8 cellular contexts compared by ENCODE assay signal in the genomic region with DNA sequence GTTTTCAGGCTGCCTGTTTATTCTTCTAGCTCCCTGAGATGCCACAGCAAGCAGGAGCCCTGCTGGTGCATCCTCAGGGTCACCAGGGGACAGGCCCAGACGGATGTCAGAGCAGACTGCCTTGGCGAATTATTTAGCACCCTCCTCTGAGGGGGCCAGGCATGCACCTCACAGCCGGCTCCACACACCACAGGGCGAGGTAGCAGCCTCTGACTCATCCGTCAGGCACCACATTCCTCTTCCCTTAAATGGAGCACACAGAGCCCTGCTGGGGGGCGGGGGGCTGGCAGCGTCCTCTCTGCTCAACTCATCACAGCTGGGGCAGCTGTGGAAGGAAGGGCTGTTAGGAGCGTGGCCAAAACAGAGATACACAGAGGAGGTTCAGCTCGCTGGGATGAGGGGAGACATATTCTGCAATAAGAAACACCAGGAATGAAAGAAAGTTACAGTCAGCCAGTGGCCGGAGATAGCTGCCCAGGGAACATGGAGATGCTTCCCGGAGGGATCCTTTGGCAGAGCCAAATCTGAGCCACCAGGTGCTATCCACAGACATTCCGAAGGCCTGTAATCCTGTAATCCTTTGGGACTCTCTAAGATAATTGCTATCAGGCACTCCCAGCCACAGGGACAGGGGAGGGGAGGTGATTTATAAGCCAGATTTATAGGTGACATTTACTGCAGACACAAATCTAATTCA. TPM values are rescaled to one million over a fixed set of nuclear protein-coding genes. Genes with fewer than 3 reads are reported as not detected.
DNase-seq lines count a peak whose midpoint lies in the region; ATAC-seq and TF ChIP-seq lines count a peak whose summit lies in the region.

No MANE protein-coding gene starts in this region.

- H3K9me3 ChIP-seq in HUES6 (ENCODE audit: control insufficient read depth, insufficient read depth, low read depth, low read length): peaks cover 12% of the 10 kb centered on the region
- no peaks in the 10 kb centered on the region for H3K9me3 ChIP-seq in thoracic aorta

- H3K27me3 ChIP-seq in HUES6 (ENCODE audit: control insufficient read depth, insufficient read depth, low read length): no peaks in the 10 kb centered on the region
- no peaks in the 10 kb centered on the region for H3K27me3 ChIP-seq in kidney epithelial cell (ENCODE audit: control insufficient read depth, insufficient read depth, low read length)
- H3K27me3 ChIP-seq in thoracic aorta (replicated peaks; ENCODE audit: insufficient read depth): no peaks in the 10 kb centered on the region

- ATAC-seq in thoracic aorta (ENCODE audit: insufficient number of reproducible peaks, low FRiP score, low read depth) (no peak), HG03097 (IDR thresholded peaks at IDR 0.05; ENCODE audit: low FRiP score, unreplicated experiment) (no peak)

- no peaks in the 10 kb centered on the region for H3K9me3 Mint-ChIP-seq in MCF 10A (ENCODE audit: unreplicated experiment)
- H3K9me3 Mint-ChIP-seq in activated CD4-positive, alpha-beta memory T cell treated with anti-CD3 and anti-CD28 coated beads for 36 hours: no peaks in the 10 kb centered on the region

- TF ChIP-seq CTCF in MCF 10A (IDR thresholded peaks at IDR 0.05; ENCODE audit: unreplicated experiment) (no peak), kidney epithelial cell (IDR thresholded peaks at IDR 0.05; ENCODE audit: insufficient read depth, low read length, poor library complexity, severe bottlenecking) (no peak), thoracic aorta (IDR thresholded peaks at IDR 0.05) (no peak)

- peak overlapping the region; percentile 24; the same call in 1 of the 2 replicates for H3K4me3 ChIP-seq in HUES6 (ENCODE audit: low read depth, low read length)
- H3K4me3 ChIP-seq in kidney epithelial cell (ENCODE audit: low read depth, low read length): no peak overlapping the region
- peak overlapping the region; percentile 58 for H3K4me3 ChIP-seq in thoracic aorta

- no peaks in the 10 kb centered on the region for H3K36me3 ChIP-seq in HUES6 (ENCODE audit: control insufficient read depth, insufficient read depth, low read length)
- H3K36me3 ChIP-seq in kidney epithelial cell (ENCODE audit: control insufficient read depth, insufficient read depth, low read length): no peaks in the 10 kb centered on the region
- no peaks in the 10 kb centered on the region for H3K36me3 ChIP-seq in thoracic aorta

- CTCF ChIA-PET in MCF 10A (lab: Yijun Ruan, JAX): interaction anchor here (1.2 kb wide), 1 partner anchor 12 kb away, joined by 4 read pairs; no protein-coding TSS in a partner anchor
- CTCF ChIA-PET in activated CD4-positive, alpha-beta memory T cell treated with anti-CD3 and anti-CD28 coated beads for 36 hours (lab: Charles Lee): no interaction called here

- intact Hi-C loops in MCF 10A (cut with micrococcal nuclease): no loop called here
- intact Hi-C loops in activated CD4-positive, alpha-beta memory T cell treated with anti-CD3 and anti-CD28 coated beads for 36 hours (cut with micrococcal nuclease): no loop called here

- H3K27me3 Mint-ChIP-seq in MCF 10A (ENCODE audit: insufficient read depth, unreplicated experiment): no peaks in the 10 kb centered on the region
- no peaks in the 10 kb centered on the region for H3K27me3 Mint-ChIP-seq in activated CD4-positive, alpha-beta memory T cell treated with anti-CD3 and anti-CD28 coated beads for 36 hours

- peak overlapping the region; percentile 61 for H3K4me3 Mint-ChIP-seq in MCF 10A (ENCODE audit: unreplicated experiment)
- no peak overlapping the region for H3K4me3 Mint-ChIP-seq in activated CD4-positive, alpha-beta memory T cell treated with anti-CD3 and anti-CD28 coated beads for 36 hours

- H3K27ac ChIP-seq in HUES6 (ENCODE audit: low read depth, low read length) (peak overlapping the region; percentile 52; the same call in 1 of the 2 replicates), thoracic aorta (peak overlapping the region in 1 of 2 donors; percentile 18)

- peak overlapping the region; percentile 69 for H3K9ac ChIP-seq in HUES6 (ENCODE audit: low read length)

- peak overlapping the region; percentile 24 for H3K27ac Mint-ChIP-seq in MCF 10A (ENCODE audit: low read depth, unreplicated experiment)
- H3K27ac Mint-ChIP-seq in activated CD4-positive, alpha-beta memory T cell treated with anti-CD3 and anti-CD28 coated beads for 36 hours: no peak overlapping the region

- no TSS peak for BruUV-seq in MCF 10A (replicated peaks; lab: Mats Ljungman, UMichigan)

- peaks cover 8% of the 10 kb centered on the region for H3K4me1 Mint-ChIP-seq in MCF 10A (ENCODE audit: insufficient read depth, unreplicated experiment)
- H3K4me1 Mint-ChIP-seq in activated CD4-positive, alpha-beta memory T cell treated with anti-CD3 and anti-CD28 coated beads for 36 hours (ENCODE audit: low read depth): no peaks in the 10 kb centered on the region

- peaks cover 12% of the 10 kb centered on the region for H3K36me3 Mint-ChIP-seq in MCF 10A (ENCODE audit: insufficient read depth, unreplicated experiment)
- H3K36me3 Mint-ChIP-seq in activated CD4-positive, alpha-beta memory T cell treated with anti-CD3 and anti-CD28 coated beads for 36 hours: no peaks in the 10 kb centered on the region

- peak; percentile 79 for DNase-seq in MCF 10A (ENCODE audit: unreplicated experiment)
- DNase-seq in kidney epithelial cell (ENCODE audit: low read depth): peak; percentile 93
- DNase-seq in thoracic aorta (ENCODE audit: low spot score): peak; percentile 26
- DNase-seq in activated CD4-positive, alpha-beta memory T cell treated with anti-CD3 and anti-CD28 coated beads for 36 hours: no peak
- DNase-seq in NCI-H2029 treated with DMSO at 0.1 percent for 48 hours (lab: John Stamatoyannopoulos, UW): no peak
- DNase-seq in NCI-H748 (lab: John Stamatoyannopoulos, UW; ENCODE audit: unreplicated experiment): no peak

- POLR2A ChIA-PET in MCF 10A (lab: Yijun Ruan, JAX): interaction anchor here (1.0 to 1.1 kb wide), 2 partner anchors 27 to 77 kb away, joined by 3 to 4 read pairs; no protein-coding TSS in a partner anchor
- POLR2A ChIA-PET in activated CD4-positive, alpha-beta memory T cell treated with anti-CD3 and anti-CD28 coated beads for 36 hours (lab: Charles Lee): no interaction called here

- peaks cover 21% of the 10 kb centered on the region for H3K4me1 ChIP-seq in HUES6 (ENCODE audit: control insufficient read depth, insufficient read depth, low read length)
- H3K4me1 ChIP-seq in thoracic aorta (ENCODE audit: control insufficient read depth in 1 of 2, low read depth in 2 of 2): peaks cover 0 to 18% of the 10 kb centered on the region in 2 donors

RNA-seq across cellular contexts. Expression of a gene that starts 13.9 kb away (rescaled TPM):
- 9.6 and 11.4 TPM in 2 replicates for total RNA-seq in MCF 10A (2022)
- 10.8 and 13.7 TPM in 2 replicates for total RNA-seq in kidney epithelial cell
- total RNA-seq in thoracic aorta: 10 to 100 TPM; 27.9 to 42.3 TPM
- total RNA-seq in activated CD4-positive, alpha-beta memory T cell treated with anti-CD3 and anti-CD28 coated beads for 36 hours: not detected

Comparison
In these comparisons a context has a peak if more than half of its experiments do, and no peak if none do; other contexts are left out.
1. DNase-seq: peak in MCF 10A (single experiment), kidney epithelial cell (single experiment) and thoracic aorta (single experiment); none in activated CD4-positive, alpha-beta memory T cell treated with anti-CD3 and anti-CD28 coated beads for 36 hours (single experiment), NCI-H2029 treated with DMSO at 0.1 percent for 48 hours (single experiment) and NCI-H748 (single experiment).
2. RNA of a gene that starts 13.9 kb away (total RNA-seq): 27.9 to 42.3 TPM in thoracic aorta, 10.8 to 13.7 TPM in kidney epithelial cell and 9.6 to 11.4 TPM in MCF 10A; not detected in activated CD4-positive, alpha-beta memory T cell treated with anti-CD3 and anti-CD28 coated beads for 36 hours; every median in the first group is over 10 times any median in the second.